Comparison of ENCODE assay signal across 16 cellular contexts in genomic region chr2:96753661-96754282, GRCh38. TPM values are rescaled to one million over a fixed set of nuclear protein-coding genes. Genes with fewer than 3 reads are reported as not detected.
A peak's percentile ranks its signal among the peaks of the same experiment; 100 is the strongest.
DNase-seq lines count a peak whose midpoint lies in the region; ATAC-seq, FAIRE-seq and TF ChIP-seq lines count a peak whose summit lies in the region.
"Had no signal": no experiment of that assay in that cellular context is flagged by ENCODE, and none has a peak within 500 bp of the region (broad histone marks: within the 10 kb centered on the region; RNA-seq: fewer than 3 reads in every experiment).

No MANE protein-coding gene starts in this region.

- H3K27me3 ChIP-seq in body of pancreas (no peaks in the 10 kb centered on the region), small intestine (ENCODE audit: control insufficient read depth in 2 of 2, insufficient read depth in 2 of 2, low read length in 2 of 2) (no peaks in the 10 kb centered on the region)

- no peaks in the 10 kb centered on the region for H3K36me3 ChIP-seq in body of pancreas (replicated peaks in 1 of 2; ENCODE audit: insufficient read depth in 1 of 2, low read depth in 2 of 2)
- no peaks in the 10 kb centered on the region for H3K36me3 ChIP-seq in small intestine (ENCODE audit: control insufficient read depth in 2 of 2, insufficient read depth in 2 of 2, low read length in 2 of 2)

- no peaks in the 10 kb centered on the region for H3K9me3 Mint-ChIP-seq in activated T-helper 1 cell treated with anti-CD3 and anti-CD28 coated beads, Interleukin-12 subunit alpha, Interleukin-12 subunit beta, Interleukin-2, Interleukin-4 antibody, amounts not matched to agents 30 ng/mL and 10 ng/mL and 1 ng/mL, durations not matched to agents 14 hours and 24 hours and 36 hours
- H3K9me3 Mint-ChIP-seq: CD4-positive, alpha-beta T cell; H9 had no signal

- H3K4me3 ChIP-seq in body of pancreas (no peak overlapping the region), small intestine (ENCODE audit: low read depth in 1 of 2, low read length in 2 of 2) (no peak overlapping the region)

- peak overlapping the region in 1 of 4 donors; percentile 29 for H3K27ac ChIP-seq in body of pancreas
- no peak overlapping the region for H3K27ac ChIP-seq in small intestine (ENCODE audit: low read depth in 1 of 2, low read length in 1 of 2)
- H3K27ac ChIP-seq: C4-2B had no signal

- peaks cover 12% of the 10 kb centered on the region for H3K27me3 Mint-ChIP-seq in activated T-helper 1 cell treated with anti-CD3 and anti-CD28 coated beads, Interleukin-12 subunit alpha, Interleukin-12 subunit beta, Interleukin-2, Interleukin-4 antibody, amounts not matched to agents 30 ng/mL and 10 ng/mL and 1 ng/mL, durations not matched to agents 14 hours and 24 hours and 36 hours (ENCODE audit: insufficient read depth)
- H3K27me3 Mint-ChIP-seq: CD4-positive, alpha-beta T cell had no signal

- CTCF ChIA-PET in HEK293T (lab: Yijun Ruan, JAX), result no interaction called here

- intact Hi-C loops in body of pancreas (cut with DNase I), result no loop called here
- intact Hi-C loops in left colon (cut with DNase I, micrococcal nuclease), result no loop called here
- intact Hi-C loops in activated T-helper 1 cell treated with anti-CD3 and anti-CD28 coated beads, Interleukin-12 subunit alpha, Interleukin-12 subunit beta, Interleukin-2, Interleukin-4 antibody, amounts not matched to agents 30 ng/mL and 10 ng/mL and 1 ng/mL, durations not matched to agents 14 hours and 24 hours and 36 hours (cut with micrococcal nuclease), result no loop called here

- POLR2A ChIA-PET in HEK293T (lab: Yijun Ruan, JAX), result no interaction called here

- no peaks in the 10 kb centered on the region for H3K4me1 Mint-ChIP-seq in activated T-helper 1 cell treated with anti-CD3 and anti-CD28 coated beads, Interleukin-12 subunit alpha, Interleukin-12 subunit beta, Interleukin-2, Interleukin-4 antibody, amounts not matched to agents 30 ng/mL and 10 ng/mL and 1 ng/mL, durations not matched to agents 14 hours and 24 hours and 36 hours (ENCODE audit: low read depth)

- no peak overlapping the region for H3K4me3 Mint-ChIP-seq in activated T-helper 1 cell treated with anti-CD3 and anti-CD28 coated beads, Interleukin-12 subunit alpha, Interleukin-12 subunit beta, Interleukin-2, Interleukin-4 antibody, amounts not matched to agents 30 ng/mL and 10 ng/mL and 1 ng/mL, durations not matched to agents 14 hours and 24 hours and 36 hours
- H3K4me3 Mint-ChIP-seq: CD4-positive, alpha-beta T cell; H9 had no signal

- DNase-seq in HTR-8/SVneo (ENCODE audit: insufficient read length, low spot score) (no peak), body of pancreas (no peak), left colon (no peak), small intestine (peak; percentile 65), NAMALWA (ENCODE audit: low spot score) (no peak), HEK293T (ENCODE audit: extremely low spot score) (no peak)
- no peak for DNase-seq in activated T-helper 1 cell treated with anti-CD3 and anti-CD28 coated beads, Interleukin-12 subunit alpha, Interleukin-12 subunit beta, Interleukin-2, Interleukin-4 antibody, amounts not matched to agents 30 ng/mL and 10 ng/mL and 1 ng/mL, durations not matched to agents 14 hours and 24 hours and 36 hours (ENCODE audit: low spot score)
- DNase-seq: ACHN; CD4-positive, alpha-beta T cell; DMS153; DMS79 treated with DMSO at 0.1 percent for 48 hours; GF-D8; H9 had no signal

- H3K27ac Mint-ChIP-seq in activated T-helper 1 cell treated with anti-CD3 and anti-CD28 coated beads, Interleukin-12 subunit alpha, Interleukin-12 subunit beta, Interleukin-2, Interleukin-4 antibody, amounts not matched to agents 30 ng/mL and 10 ng/mL and 1 ng/mL, durations not matched to agents 14 hours and 24 hours and 36 hours, result no peak overlapping the region
- H3K27ac Mint-ChIP-seq: CD4-positive, alpha-beta T cell; H9 had no signal

- TF ChIP-seq POLR2A in body of pancreas (IDR thresholded peaks at IDR 0.05), result no peak

- H3K36me3 Mint-ChIP-seq in activated T-helper 1 cell treated with anti-CD3 and anti-CD28 coated beads, Interleukin-12 subunit alpha, Interleukin-12 subunit beta, Interleukin-2, Interleukin-4 antibody, amounts not matched to agents 30 ng/mL and 10 ng/mL and 1 ng/mL, durations not matched to agents 14 hours and 24 hours and 36 hours (ENCODE audit: low read depth), result no peaks in the 10 kb centered on the region

- TF ChIP-seq CTCF in body of pancreas (IDR thresholded peaks at IDR 0.05), result no peak

- ATAC-seq in body of pancreas, result peak; percentile 27
- peak; percentile 61 for ATAC-seq in left colon

- H3K9me3 ChIP-seq in body of pancreas (no peaks in the 10 kb centered on the region), small intestine (ENCODE audit: control insufficient read depth, low read depth) (no peaks in the 10 kb centered on the region)

- H3K4me1 ChIP-seq in body of pancreas (no peaks in the 10 kb centered on the region), small intestine (ENCODE audit: control insufficient read depth in 2 of 2, insufficient read depth in 1 of 2, low read depth in 1 of 2, low read length in 1 of 2) (no peaks in the 10 kb centered on the region)

- FAIRE-seq in HTR-8/SVneo (lab: Jason Lieb, UNC) (peak; percentile 36), small intestine (lab: Jason Lieb, UNC) (no peak)
- FAIRE-seq: A204.1, H1 had no signal

- 43 to 47% methylated on average over 7 of the region's 7 CpGs for WGBS in body of pancreas, 2 donors
- WGBS in small intestine, 3 donors, result 26 to 52% (median 40%) methylated on average over 7 of the region's 7 CpGs

TF ChIP-seq in HEK293T, 16 proteins besides CTCF, POLR2A, EP300 and RAD21:
- TF ChIP-seq FOXA1 (IDR thresholded peaks at IDR 0.05) (no peak), FOXK2 (IDR thresholded peaks at IDR 0.05) (no peak), LEF1 (IDR thresholded peaks at IDR 0.05; ENCODE audit: borderline replicate concordance) (no peak), NFRKB (IDR thresholded peaks at IDR 0.05) (no peak)

RNA-seq across cellular contexts. Expression of gene CNNM4, which starts 6.9 kb away (rescaled TPM):
- total RNA-seq in body of pancreas, result 1 to 10 TPM; 4.3 to 7.8 TPM
- total RNA-seq in left colon, result 100 to 1,000 TPM in 1 of 2 donors, 10 to 100 TPM in 1; 98.5 to 142 TPM
- 10 to 100 TPM in 1 of 3 donors, 1 to 10 TPM in 2; 1.6 to 10.7 (median 2.9) TPM for polyA plus RNA-seq in small intestine
- 9.9 and 11.1 TPM in 2 replicates for total RNA-seq in activated T-helper 1 cell treated with anti-CD3 and anti-CD28 coated beads, Interleukin-12 subunit alpha, Interleukin-12 subunit beta, Interleukin-2, Interleukin-4 antibody, amounts not matched to agents 30 ng/mL and 10 ng/mL and 1 ng/mL, durations not matched to agents 14 hours and 24 hours and 36 hours

RNA-seq across cellular contexts. Expression of gene LMAN2L, which starts 13.9 kb away (rescaled TPM):
- 1 to 10 TPM; 6.6 to 7.8 TPM for total RNA-seq in body of pancreas
- total RNA-seq in left colon, result 10 to 100 TPM; 14.6 to 16.3 TPM
- 10 to 100 TPM in 1 of 3 donors, 1 to 10 TPM in 2; 3.5 to 12.6 (median 4.0) TPM for polyA plus RNA-seq in small intestine
- 5.6 and 6.0 TPM in 2 replicates for total RNA-seq in activated T-helper 1 cell treated with anti-CD3 and anti-CD28 coated beads, Interleukin-12 subunit alpha, Interleukin-12 subunit beta, Interleukin-2, Interleukin-4 antibody, amounts not matched to agents 30 ng/mL and 10 ng/mL and 1 ng/mL, durations not matched to agents 14 hours and 24 hours and 36 hours
